In genomic region chr2:229832499-229832898, GRCh38 we compare ENCODE assay signal across 20 cellular contexts.
DNase-seq lines count a peak whose midpoint lies in the region; ATAC-seq and TF ChIP-seq lines count a peak whose summit lies in the region.
"Had no signal": no experiment of that assay in that cellular context is flagged by ENCODE, and none has a peak within 500 bp of the region (broad histone marks: within the 10 kb centered on the region; RNA-seq: fewer than 3 reads in every experiment).

No MANE protein-coding gene starts in this region.

- no peak overlapping the region for H3K4me3 ChIP-seq in CD8-positive, alpha-beta T cell (ENCODE audit: low read depth, low read length)
- H3K4me3 ChIP-seq: BLaER1, right lobe of liver, vagina had no signal

- H3K9me3 Mint-ChIP-seq in CD8-positive, alpha-beta T cell = no peaks in the 10 kb centered on the region
- no peaks in the 10 kb centered on the region for H3K9me3 Mint-ChIP-seq in effector memory CD8-positive, alpha-beta T cell
- H3K9me3 Mint-ChIP-seq: nephron had no signal

- H3K4me1 Mint-ChIP-seq in CD8-positive, alpha-beta T cell (ENCODE audit: low read depth) = peaks cover 59% of the 10 kb centered on the region
- H3K4me1 Mint-ChIP-seq in effector memory CD8-positive, alpha-beta T cell (ENCODE audit: low read depth in 2 of 2) = peaks cover 18 to 51% of the 10 kb centered on the region in 2 donors
- H3K4me1 Mint-ChIP-seq: nephron had no signal

- H3K36me3 ChIP-seq in CD8-positive, alpha-beta T cell (ENCODE audit: insufficient read depth, low read length) = peaks cover 25% of the 10 kb centered on the region

- no peaks in the 10 kb centered on the region for H3K9me3 ChIP-seq in CD8-positive, alpha-beta T cell (ENCODE audit: low read length)
- H3K9me3 ChIP-seq: BLaER1, right lobe of liver, vagina had no signal

- no peak for TF ChIP-seq CTCF in CD8-positive, alpha-beta T cell (IDR thresholded peaks at IDR 0.05)

- intact Hi-C loops in CD8-positive, alpha-beta T cell (cut with DNase I, micrococcal nuclease) = no loop called here

- no peak overlapping the region for H3K27ac ChIP-seq in CD8-positive, alpha-beta T cell (ENCODE audit: low read depth, low read length)
- H3K27ac ChIP-seq: BLaER1, right lobe of liver, vagina had no signal

- H3K4me3 Mint-ChIP-seq in CD8-positive, alpha-beta T cell = no peak overlapping the region
- no peak overlapping the region for H3K4me3 Mint-ChIP-seq in effector memory CD8-positive, alpha-beta T cell
- H3K4me3 Mint-ChIP-seq: nephron; stimulated activated naive B cell treated with anti-CD40 and anti-IgM and Interleukin-4, amounts not matched to agents 10 μg/mL and 1 μg/mL and 100 μg/mL, for 72 hours had no signal

- H3K27me3 Mint-ChIP-seq in CD8-positive, alpha-beta T cell (ENCODE audit: low read depth) = no peaks in the 10 kb centered on the region
- no peaks in the 10 kb centered on the region for H3K27me3 Mint-ChIP-seq in effector memory CD8-positive, alpha-beta T cell
- H3K27me3 Mint-ChIP-seq: stimulated activated naive B cell treated with anti-CD40 and anti-IgM and Interleukin-4, amounts not matched to agents 10 μg/mL and 1 μg/mL and 100 μg/mL, for 72 hours had no signal

- H3K27ac Mint-ChIP-seq in CD8-positive, alpha-beta T cell = peak overlapping the region; percentile 80
- H3K27ac Mint-ChIP-seq in effector memory CD8-positive, alpha-beta T cell = peak overlapping the region; percentile 70 to 76
- H3K27ac Mint-ChIP-seq: stimulated activated naive B cell treated with anti-CD40 and anti-IgM and Interleukin-4, amounts not matched to agents 10 μg/mL and 1 μg/mL and 100 μg/mL, for 72 hours had no signal

- CTCF ChIA-PET in CD8-positive, alpha-beta T cell (lab: Charles Lee) = interaction anchor here (0.7 to 5.4 kb wide), 5 partner anchors 15 to 79 kb away, joined by 3 to 25 read pairs (median 4); no protein-coding TSS in a partner anchor

- H3K4me1 ChIP-seq in CD8-positive, alpha-beta T cell (ENCODE audit: insufficient read depth, low read length) = peaks cover 47% of the 10 kb centered on the region
- H3K4me1 ChIP-seq: right lobe of liver had no signal

- H3K27me3 ChIP-seq in CD8-positive, alpha-beta T cell (ENCODE audit: insufficient read depth, low read length) = no peaks in the 10 kb centered on the region
- H3K27me3 ChIP-seq: BLaER1, right lobe of liver, vagina had no signal

- peak; percentile 43 for ATAC-seq in CD8-positive, alpha-beta T cell
- ATAC-seq in GM18868 (IDR thresholded peaks at IDR 0.05; ENCODE audit: unreplicated experiment) (peak; percentile 83), HG03139 (IDR thresholded peaks at IDR 0.05; ENCODE audit: unreplicated experiment) (peak; percentile 48), HG03045 (IDR thresholded peaks at IDR 0.05; ENCODE audit: unreplicated experiment) (no peak), HG03097 (IDR thresholded peaks at IDR 0.05; ENCODE audit: low FRiP score, unreplicated experiment) (no peak)
- peak; percentile 49 for ATAC-seq in effector memory CD8-positive, alpha-beta T cell (replicated peaks)
- ATAC-seq: HCT116; left lobe of liver; stimulated activated naive B cell treated with anti-CD40 and anti-IgM and Interleukin-4, amounts not matched to agents 10 μg/mL and 1 μg/mL and 100 μg/mL, for 72 hours had no signal

- POLR2A ChIA-PET in CD8-positive, alpha-beta T cell (lab: Charles Lee) = no interaction called here

- peaks cover 56% of the 10 kb centered on the region for H3K36me3 Mint-ChIP-seq in CD8-positive, alpha-beta T cell
- H3K36me3 Mint-ChIP-seq in effector memory CD8-positive, alpha-beta T cell (ENCODE audit: insufficient read depth) = peaks cover 40% of the 10 kb centered on the region

- DNase-seq in CD8-positive, alpha-beta T cell = no peak
- DNase-seq in effector memory CD8-positive, alpha-beta T cell = no peak
- DNase-seq in SIG-M5 treated with dmso at 0.1 percent for 504 hours (lab: John Stamatoyannopoulos, UW; ENCODE audit: unreplicated experiment) (no peak), NCI-H446 treated with DMSO at 0.1 percent for 48 hours (lab: John Stamatoyannopoulos, UW) (no peak)
- DNase-seq: cortex of kidney; hippocampal formation; NCI-H1105 treated with DMSO at 0.1 percent for 48 hours; NCI-H345; right lobe of liver; stimulated activated CD4-positive, alpha-beta T cell treated with anti-CD3 and anti-CD28 coated beads, Interleukin-4, amount 100 ng/mL, for 4 hours; stimulated activated naive B cell treated with anti-CD40 and anti-IgM and Interleukin-4, amounts not matched to agents 10 μg/mL and 1 μg/mL and 100 μg/mL, for 72 hours had no signal

Comparison
In these comparisons a context has a peak if more than half of its experiments do, and no peak if none do; other contexts are left out.
1. ATAC-seq: peak in CD8-positive, alpha-beta T cell (single experiment), GM18868 (single experiment), HG03139 (single experiment) and effector memory CD8-positive, alpha-beta T cell (single experiment); none in HG03045 (single experiment) and HG03097 (single experiment).